ENCODE assay signal across 12 cellular contexts in genomic region chr1:3773572-3774502, GRCh38. TPM values are rescaled to one million over a fixed set of nuclear protein-coding genes. Genes with fewer than 3 reads are reported as not detected.
DNase-seq lines count a peak whose midpoint lies in the region; ATAC-seq and TF ChIP-seq lines count a peak whose summit lies in the region.
"Had no signal": no experiment of that assay in that cellular context is flagged by ENCODE, and none has a peak within 500 bp of the region (broad histone marks: within the 10 kb centered on the region; RNA-seq: fewer than 3 reads in every experiment).

No MANE protein-coding gene starts in this region.

- CTCF ChIA-PET in CD8-positive, alpha-beta T cell (lab: Charles Lee), result no interaction called here

- H3K36me3 Mint-ChIP-seq in CD8-positive, alpha-beta T cell, result peaks cover 2% of the 10 kb centered on the region

- no peaks in the 10 kb centered on the region for H3K9me3 Mint-ChIP-seq in CD8-positive, alpha-beta T cell

- H3K4me3 Mint-ChIP-seq in CD8-positive, alpha-beta T cell, result peak overlapping the region; percentile 68

- peak overlapping the region; percentile 73 for H3K4me2 ChIP-seq in OCI-LY3 (ENCODE audit: low read length)

- TF ChIP-seq EP300 in gastroesophageal sphincter (IDR thresholded peaks at IDR 0.05) (no peak), sigmoid colon (IDR thresholded peaks at IDR 0.05) (no peak)

- no peaks in the 10 kb centered on the region for H3K27me3 ChIP-seq in CD8-positive, alpha-beta T cell (ENCODE audit: insufficient read depth, low read length)
- peaks cover 6% of the 10 kb centered on the region; the same call in 1 of the 2 replicates for H3K27me3 ChIP-seq in OCI-LY3 (ENCODE audit: low read depth, low read length)
- no peaks in the 10 kb centered on the region for H3K27me3 ChIP-seq in gastroesophageal sphincter
- no peaks in the 10 kb centered on the region for H3K27me3 ChIP-seq in sigmoid colon
- no peaks in the 10 kb centered on the region for H3K27me3 ChIP-seq in psoas muscle (ENCODE audit: insufficient read depth in 3 of 3, low read length in 2 of 3)

- H3K4me1 ChIP-seq in CD8-positive, alpha-beta T cell (ENCODE audit: insufficient read depth, low read length), result peaks cover 10% of the 10 kb centered on the region
- H3K4me1 ChIP-seq in OCI-LY3 (ENCODE audit: low read length), result peaks cover 20% of the 10 kb centered on the region
- H3K4me1 ChIP-seq in gastroesophageal sphincter, result peaks cover 0 to 57% (median 11%) of the 10 kb centered on the region in 3 donors
- H3K4me1 ChIP-seq in sigmoid colon, result peaks cover 0 to 39% (median 32%) of the 10 kb centered on the region in 4 donors
- peaks cover 22% of the 10 kb centered on the region for H3K4me1 ChIP-seq in psoas muscle

- H3K4me1 Mint-ChIP-seq in CD8-positive, alpha-beta T cell (ENCODE audit: low read depth), result peaks cover 10% of the 10 kb centered on the region

- H3K36me3 ChIP-seq in CD8-positive, alpha-beta T cell (ENCODE audit: insufficient read depth, low read length), result no peaks in the 10 kb centered on the region
- H3K36me3 ChIP-seq in OCI-LY3 (replicated peaks; ENCODE audit: low read depth, low read length) (no peaks in the 10 kb centered on the region), gastroesophageal sphincter (peaks cover 0 to 11% of the 10 kb centered on the region in 2 donors), sigmoid colon (peaks cover 0 to 7% (median 0%) of the 10 kb centered on the region in 4 donors), psoas muscle (ENCODE audit: insufficient read depth in 1 of 2, low read depth in 1 of 2) (peaks cover 0 to 3% of the 10 kb centered on the region in 2 donors)

- no peak overlapping the region for H3K4me3 ChIP-seq in CD8-positive, alpha-beta T cell (ENCODE audit: low read depth, low read length)
- H3K4me3 ChIP-seq in OCI-LY3 (ENCODE audit: low read length), result no peak overlapping the region
- peak overlapping the region in 1 of 2 donors; percentile 78 for H3K4me3 ChIP-seq in gastroesophageal sphincter
- H3K4me3 ChIP-seq in sigmoid colon, result peak overlapping the region in 1 of 4 donors; percentile 86
- no peak overlapping the region for H3K4me3 ChIP-seq in psoas muscle

- WGBS in gastroesophageal sphincter (ENCODE audit: low coverage in 1 of 2), 2 donors, result 60% methylated on average over 1 of the region's 23 CpGs; no CpG with 5 or more reads in 1 of the 2 donors
- WGBS in sigmoid colon, 2 donors, result 74 to 84% methylated on average over 23 of the region's 23 CpGs
- WGBS in psoas muscle, 3 donors, result 67 to 78% (median 76%) methylated on average over 22 to 23 of the region's 23 CpGs

- ATAC-seq in CD8-positive, alpha-beta T cell, result no peak
- ATAC-seq in gastroesophageal sphincter, result no peak
- no peak for ATAC-seq in psoas muscle

- no peaks in the 10 kb centered on the region for H3K9me3 ChIP-seq in CD8-positive, alpha-beta T cell (ENCODE audit: low read length)
- H3K9me3 ChIP-seq in OCI-LY3 (ENCODE audit: insufficient read depth, low read length), result no peaks in the 10 kb centered on the region
- H3K9me3 ChIP-seq in gastroesophageal sphincter, result no peaks in the 10 kb centered on the region
- H3K9me3 ChIP-seq in sigmoid colon, result no peaks in the 10 kb centered on the region
- no peaks in the 10 kb centered on the region for H3K9me3 ChIP-seq in psoas muscle

- no peak overlapping the region for H2AFZ ChIP-seq in OCI-LY3 (ENCODE audit: low read depth, low read length)

- intact Hi-C loops in CD8-positive, alpha-beta T cell (cut with DNase I, micrococcal nuclease), result loop anchor here in 1 of 2 experiments (10.0 kb wide), 1 partner anchor 149 kb away; the partner anchor contains the start of gene TPRG1L
- intact Hi-C loops in sigmoid colon (cut with DNase I) (loop anchor here (2.0 kb wide), 2 partner anchors 23 to 27 kb away; partner anchors contain the start of gene LRRC47), psoas muscle (cut with DNase I) (no loop called here)

- H3K79me2 ChIP-seq in OCI-LY3 (ENCODE audit: low read length), result no peaks in the 10 kb centered on the region

- no peaks in the 10 kb centered on the region for H4K20me1 ChIP-seq in OCI-LY3 (ENCODE audit: insufficient read depth, low read length)

- H3K27ac Mint-ChIP-seq in CD8-positive, alpha-beta T cell, result no peak overlapping the region

- TF ChIP-seq POLR2A in gastroesophageal sphincter (IDR thresholded peaks at IDR 0.05), result no peak
- no peak for TF ChIP-seq POLR2A in sigmoid colon (IDR thresholded peaks at IDR 0.05)

- no peak for TF ChIP-seq CTCF in CD8-positive, alpha-beta T cell (IDR thresholded peaks at IDR 0.05)
- TF ChIP-seq CTCF in OCI-LY3 (IDR thresholded peaks at IDR 0.05; ENCODE audit: low read depth, low read length) (no peak), gastroesophageal sphincter (IDR thresholded peaks at IDR 0.05) (no peak), sigmoid colon (IDR thresholded peaks at IDR 0.05) (no peak), psoas muscle (IDR thresholded peaks at IDR 0.05) (no peak)

- POLR2A ChIA-PET in CD8-positive, alpha-beta T cell (lab: Charles Lee), result interaction anchor here (1.1 kb wide), 1 partner anchor 22 kb away, joined by 6 read pairs; the partner anchor contains the start of gene LRRC47

- no peak for DNase-seq in CD8-positive, alpha-beta T cell
- no peak for DNase-seq in sigmoid colon
- DNase-seq in NCI-H2196 (lab: John Stamatoyannopoulos, UW; ENCODE audit: unreplicated experiment), result no peak
- DNase-seq in psoas muscle, result no peak
- no peak for DNase-seq in stimulated activated CD4-positive, alpha-beta T cell treated with anti-CD3 and anti-CD28 coated beads, Interleukin-12 subunit alpha, Interleukin-12 subunit beta, amount 100 ng/mL, for 4 hours
- DNase-seq in kidney glomerular epithelial cell (lab: John Stamatoyannopoulos, UW), result no peak
- DNase-seq: activated CD4-positive, CD25-positive, alpha-beta regulatory T cell; central memory CD4-positive, alpha-beta T cell had no signal

- H3K27me3 Mint-ChIP-seq in CD8-positive, alpha-beta T cell (ENCODE audit: low read depth), result no peaks in the 10 kb centered on the region

- H3K9ac ChIP-seq in OCI-LY3 (ENCODE audit: low read length), result no peak overlapping the region

- H3K27ac ChIP-seq in CD8-positive, alpha-beta T cell (ENCODE audit: low read depth, low read length), result no peak overlapping the region
- no peak overlapping the region for H3K27ac ChIP-seq in OCI-LY3 (ENCODE audit: low read length)
- peak overlapping the region in 3 of 4 donors; percentile 85 to 90 (median 86) for H3K27ac ChIP-seq in gastroesophageal sphincter
- peak overlapping the region; percentile 68 to 89 (median 84) for H3K27ac ChIP-seq in sigmoid colon
- H3K27ac ChIP-seq in psoas muscle, result no peak overlapping the region

RNA-seq across cellular contexts. Expression of gene SMIM1, which starts 1.3 kb away (rescaled TPM):
- 1 to 10 TPM; 1.5 to 1.6 TPM for total RNA-seq in CD8-positive, alpha-beta T cell
- total RNA-seq in gastroesophageal sphincter (1 to 10 TPM in 3 of 4 donors, not detected in 1; 2.6 to 8.4 (median 4.7) TPM), sigmoid colon (1 to 10 TPM in 3 of 4 donors, not detected in 1; 6.1 to 8.6 (median 7.5) TPM), psoas muscle (1 to 10 TPM; 1.1 to 2.1 (median 1.5) TPM)
- polyA plus RNA-seq in sigmoid colon (10 to 100 TPM in 1 of 3 donors, 1 to 10 TPM in 2; 2.7 to 10.8 (median 3.7) TPM), psoas muscle (1 to 10 TPM in 1 of 3 donors, under 1 TPM in 2; 0.57 to 1.4 (median 0.60) TPM)
- total RNA-seq: frontal cortex had no signal

RNA-seq across cellular contexts. Expression of gene CCDC27, which starts 21.6 kb away (rescaled TPM):
- not detected for total RNA-seq in CD8-positive, alpha-beta T cell
- total RNA-seq in gastroesophageal sphincter (not detected), sigmoid colon (not detected), psoas muscle (under 1 TPM in 2 of 4 donors, not detected in 2; 0.16 to 0.17 TPM)
- polyA plus RNA-seq in sigmoid colon (not detected), psoas muscle (under 1 TPM in 2 of 3 donors, not detected in 1; 0.03 to 0.04 TPM)
- total RNA-seq: frontal cortex, skeletal muscle tissue had no signal

RNA-seq across cellular contexts. Expression of gene LRRC47, which starts 22.5 kb away (rescaled TPM):
- total RNA-seq in CD8-positive, alpha-beta T cell, result 10 to 100 TPM; 31.8 to 36.3 TPM
- 10 to 100 TPM; 36.5 to 47.9 (median 46.5) TPM for total RNA-seq in gastroesophageal sphincter
- total RNA-seq in sigmoid colon, result 10 to 100 TPM; 26.7 to 36.4 (median 31.2) TPM
- 10 to 100 TPM; 11.4 to 25.9 (median 13.2) TPM for polyA plus RNA-seq in sigmoid colon
- total RNA-seq in psoas muscle, result 100 to 1,000 TPM in 1 of 4 donors, 10 to 100 TPM in 3; 93.9 to 126 (median 97.3) TPM
- 10 to 100 TPM; 44.3 to 92.5 (median 57.6) TPM for polyA plus RNA-seq in psoas muscle

Comparison
In these comparisons a context has a peak if more than half of its experiments do, and no peak if none do; other contexts are left out.
1. H3K27ac ChIP-seq: peak in gastroesophageal sphincter (3 of 4) and sigmoid colon (4 of 4); none in CD8-positive, alpha-beta T cell (single experiment), OCI-LY3 (single experiment) and psoas muscle (single experiment).